In genomic region chr1:41547336-41547735, GRCh38 we compare ENCODE assay signal across 22 cellular contexts.
DNase-seq lines count a peak whose midpoint lies in the region; ATAC-seq and TF ChIP-seq lines count a peak whose summit lies in the region.
"Had no signal": no experiment of that assay in that cellular context is flagged by ENCODE, and none has a peak within 500 bp of the region (broad histone marks: within the 10 kb centered on the region; RNA-seq: fewer than 3 reads in every experiment).

No MANE protein-coding gene starts in this region.

- H3K27me3 ChIP-seq in Peyer's patch (no peaks in the 10 kb centered on the region), spleen (replicated peaks in 1 of 7) (no peaks in the 10 kb centered on the region)

- H3K27ac Mint-ChIP-seq in neural crest cell (ENCODE audit: unreplicated experiment) = peak overlapping the region; percentile 35
- H3K27ac Mint-ChIP-seq: B cell, HFFc6 had no signal

- DNase-seq in activated CD4-positive, CD25-positive, alpha-beta regulatory T cell treated with anti-CD3 and anti-CD28 coated beads, Interleukin-2, amount 50 U/mL, for 72 hours = peak; percentile 4
- DNase-seq in Peyer's patch = peak in 2 of 3 donors; percentile 25 to 37
- DNase-seq in neural crest cell (ENCODE audit: low read depth, low spot score) = no peak
- peak; percentile 50 for DNase-seq in spleen
- DNase-seq in cortex of kidney (lab: John Stamatoyannopoulos, UW) = no peak
- DNase-seq in NCI-H2107 (lab: John Stamatoyannopoulos, UW) = no peak
- DNase-seq in central memory CD4-positive, alpha-beta T cell = no peak
- DNase-seq: Caco-2; CD8-positive, alpha-beta T cell; GOT3; HFFc6; IMR-90; KG1; MM.1S; NCI-H2029; NCI-H2227 treated with DMSO at 0.1 percent for 48 hours; SIG-M5 had no signal

- no peak overlapping the region for H3K4me3 Mint-ChIP-seq in neural crest cell
- H3K4me3 Mint-ChIP-seq: B cell; CD8-positive, alpha-beta T cell; HFFc6 had no signal

- WGBS in spleen, 5 donors = 85 to 100% (median 92%) methylated on average over 6 of the region's 6 CpGs

- no peaks in the 10 kb centered on the region for H3K9me3 ChIP-seq in Peyer's patch
- no peaks in the 10 kb centered on the region for H3K9me3 ChIP-seq in spleen
- H3K9me3 ChIP-seq: Caco-2, HAP-1 had no signal

- H3K4me3 ChIP-seq in Peyer's patch (no peak overlapping the region), spleen (no peak overlapping the region)
- H3K4me3 ChIP-seq: HAP-1 had no signal

- TF ChIP-seq POLR2A in Peyer's patch (IDR thresholded peaks at IDR 0.05) (no peak), spleen (IDR thresholded peaks at IDR 0.05) (no peak)

- TF ChIP-seq CTCF in Peyer's patch (IDR thresholded peaks at IDR 0.05) = no peak
- TF ChIP-seq CTCF in neural crest cell (conservative IDR thresholded peaks at IDR 0.05) = no peak
- no peak for TF ChIP-seq CTCF in spleen (IDR thresholded peaks at IDR 0.05 in 8 of 11, conservative IDR thresholded peaks at IDR 0.05 in 3 of 11)

- intact Hi-C loops in spleen (cut with DNase I; ENCODE audit: low total_unique reads) = no loop called here

- H3K9me3 Mint-ChIP-seq in neural crest cell = peaks cover 6% of the 10 kb centered on the region

- no peak for ATAC-seq in activated CD4-positive, CD25-positive, alpha-beta regulatory T cell treated with anti-CD3 and anti-CD28 coated beads, Interleukin-2, amount 50 U/mL, for 24 hours
- ATAC-seq: CD8-positive, alpha-beta T cell; Panc1 had no signal

- no peaks in the 10 kb centered on the region for H3K36me3 Mint-ChIP-seq in neural crest cell (ENCODE audit: low read depth)

- H3K4me1 ChIP-seq in Peyer's patch = no peaks in the 10 kb centered on the region
- no peaks in the 10 kb centered on the region for H3K4me1 ChIP-seq in spleen
- H3K4me1 ChIP-seq: Caco-2, HAP-1 had no signal

- H3K27ac ChIP-seq in Peyer's patch = no peak overlapping the region
- H3K27ac ChIP-seq in spleen = no peak overlapping the region
- H3K27ac ChIP-seq: 22Rv1 had no signal

- H3K36me3 ChIP-seq in Peyer's patch (no peaks in the 10 kb centered on the region), spleen (peaks cover 0 to 16% (median 0%) of the 10 kb centered on the region in 6 donors)
- H3K36me3 ChIP-seq: HAP-1 had no signal

- peaks cover 4% of the 10 kb centered on the region for H3K4me1 Mint-ChIP-seq in neural crest cell

- peaks cover 12% of the 10 kb centered on the region for H3K27me3 Mint-ChIP-seq in neural crest cell (ENCODE audit: low read depth)
- H3K27me3 Mint-ChIP-seq: B cell had no signal

Comparison
In these comparisons a context has a peak if more than half of its experiments do, and no peak if none do; other contexts are left out.
1. DNase-seq: peak in activated CD4-positive, CD25-positive, alpha-beta regulatory T cell treated with anti-CD3 and anti-CD28 coated beads, Interleukin-2, amount 50 U/mL, for 72 hours (single experiment), Peyer's patch (2 of 3) and spleen (single experiment); none in neural crest cell (single experiment), cortex of kidney (single experiment), NCI-H2107 (single experiment) and central memory CD4-positive, alpha-beta T cell (single experiment).